In the genomic region with DNA sequence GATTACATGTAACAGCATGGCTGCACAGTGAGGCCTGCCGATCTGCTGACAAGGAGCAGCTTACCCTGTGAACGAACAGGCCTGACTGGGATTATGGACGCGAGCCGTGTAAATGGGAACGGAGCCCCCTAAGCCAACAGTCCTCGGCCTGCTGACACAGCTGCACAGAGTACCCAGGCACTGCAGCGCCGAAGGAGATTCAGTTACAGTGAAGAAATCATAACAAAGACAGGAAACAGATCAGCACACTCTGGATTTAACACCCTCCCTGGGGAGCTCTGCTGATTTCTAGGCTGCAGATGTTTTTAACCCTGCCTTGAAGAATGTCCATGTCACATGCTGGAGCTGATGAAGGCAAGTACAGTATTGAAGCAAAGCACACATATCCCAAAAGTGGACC, we compare ENCODE assay signal across 1 cellular context.
TF ChIP-seq lines count a peak whose summit lies in the region.

No MANE protein-coding gene starts in this region.

TF ChIP-seq in HEK293, 187 proteins besides CTCF, POLR2A, EP300 and RAD21 (continued from another document and continues in another):
- TF ChIP-seq ZFP69B (tag by site-specific recombination; IDR thresholded peaks at IDR 0.05) (no peak), MZF1 (tag by site-specific recombination; IDR thresholded peaks at IDR 0.05; ENCODE audit: borderline replicate concordance) (peak; percentile 50; the same call in 1 of the 2 replicates), ZNF292 (tag by site-specific recombination; IDR thresholded peaks at IDR 0.05; ENCODE audit: borderline replicate concordance, low read depth) (no peak), ZNF571 (tag by site-specific recombination; IDR thresholded peaks at IDR 0.05) (no peak), ZNF274 (IDR thresholded peaks at IDR 0.05; ENCODE audit: low read length) (no peak), ZNF274 (tag by site-specific recombination; IDR thresholded peaks at IDR 0.05; ENCODE audit: borderline replicate concordance) (no peak), ZNF404 (tag by site-specific recombination; IDR thresholded peaks at IDR 0.05) (no peak), GLI2 (tag by site-specific recombination; IDR thresholded peaks at IDR 0.05; ENCODE audit: borderline replicate concordance, low read depth) (no peak), ZNF394 (tag by site-specific recombination; IDR thresholded peaks at IDR 0.05; ENCODE audit: borderline replicate concordance) (peak; percentile 34; the same call in 1 of the 2 replicates), KLF1 (tag by site-specific recombination; IDR thresholded peaks at IDR 0.05) (no peak), KLF8 (tag by site-specific recombination; IDR thresholded peaks at IDR 0.05) (no peak), ZNF549 (tag by site-specific recombination; IDR thresholded peaks at IDR 0.05) (no peak), ZBTB17 (tag by site-specific recombination; IDR thresholded peaks at IDR 0.05) (peak; percentile 83), ZNF214 (tag by site-specific recombination; IDR thresholded peaks at IDR 0.05; ENCODE audit: borderline replicate concordance) (no peak), ZNF501 (tag by site-specific recombination; IDR thresholded peaks at IDR 0.05) (no peak), ZNF621 (tag by site-specific recombination; IDR thresholded peaks at IDR 0.05) (no peak), ZNF157 (tag by site-specific recombination; IDR thresholded peaks at IDR 0.05) (no peak), ZBTB21 (tag by site-specific recombination; IDR thresholded peaks at IDR 0.05) (no peak), KLF9 (tag by site-specific recombination; IDR thresholded peaks at IDR 0.05; ENCODE audit: low read depth) (no peak), ZNF311 (tag by site-specific recombination; IDR thresholded peaks at IDR 0.05; ENCODE audit: borderline replicate concordance) (no peak), GLIS2 (tag by site-specific recombination; IDR thresholded peaks at IDR 0.05) (no peak), ZNF391 (tag by site-specific recombination; IDR thresholded peaks at IDR 0.05; ENCODE audit: borderline replicate concordance, low read depth) (no peak), SCRT1 (tag by site-specific recombination; IDR thresholded peaks at IDR 0.05; ENCODE audit: borderline replicate concordance) (no peak), ZNF19 (tag by site-specific recombination; IDR thresholded peaks at IDR 0.05; ENCODE audit: low read depth) (no peak), ZNF341 (tag by site-specific recombination; IDR thresholded peaks at IDR 0.05; ENCODE audit: low read depth) (no peak), ZNF654 (tag by site-specific recombination; IDR thresholded peaks at IDR 0.05; ENCODE audit: low read depth) (no peak), ZNF626 (tag by site-specific recombination; IDR thresholded peaks at IDR 0.05) (no peak), ZEB2 (tag by site-specific recombination; IDR thresholded peaks at IDR 0.05) (no peak), ZNF132 (tag by site-specific recombination; IDR thresholded peaks at IDR 0.05; ENCODE audit: borderline replicate concordance) (no peak), ZNF37A (tag by site-specific recombination; IDR thresholded peaks at IDR 0.05) (no peak), ZNF624 (tag by site-specific recombination; IDR thresholded peaks at IDR 0.05) (no peak), OSR2 (tag by site-specific recombination; IDR thresholded peaks at IDR 0.05) (peak; percentile 39; the same call in 1 of the 2 replicates), ZNF426 (tag by site-specific recombination; IDR thresholded peaks at IDR 0.05) (no peak), ZBTB8A (tag by site-specific recombination; IDR thresholded peaks at IDR 0.05) (no peak), ZNF585B (tag by site-specific recombination; IDR thresholded peaks at IDR 0.05) (no peak), ZNF548 (tag by site-specific recombination; IDR thresholded peaks at IDR 0.05) (no peak), ZNF473 (tag by site-specific recombination; IDR thresholded peaks at IDR 0.05) (no peak), ZNF529 (tag by site-specific recombination; IDR thresholded peaks at IDR 0.05; ENCODE audit: insufficient replicate concordance) (no peak), OVOL3 (tag by site-specific recombination; IDR thresholded peaks at IDR 0.05) (peak; percentile 22; the same call in 1 of the 2 replicates), BCL11A (tag by site-specific recombination; IDR thresholded peaks at IDR 0.05; ENCODE audit: low read depth) (no peak), ZNF324 (tag by site-specific recombination; IDR thresholded peaks at IDR 0.05) (no peak), ZNF133 (tag by site-specific recombination; IDR thresholded peaks at IDR 0.05) (no peak), ZNF248 (tag by site-specific recombination; IDR thresholded peaks at IDR 0.05) (no peak), ZNF23 (tag by site-specific recombination; IDR thresholded peaks at IDR 0.05; ENCODE audit: borderline replicate concordance) (no peak), SP7 (tag by site-specific recombination; IDR thresholded peaks at IDR 0.05) (no peak), ZNF112 (tag by site-specific recombination; IDR thresholded peaks at IDR 0.05) (no peak), ZNF114 (tag by site-specific recombination; IDR thresholded peaks at IDR 0.05) (no peak), GFI1B (tag by site-specific recombination; IDR thresholded peaks at IDR 0.05) (peak; percentile 64; the same call in 1 of the 2 replicates), ZNF558 (tag by site-specific recombination; IDR thresholded peaks at IDR 0.05) (peak; percentile 13; the same call in 1 of the 2 replicates)
- TF ChIP-seq, protein P1, sequence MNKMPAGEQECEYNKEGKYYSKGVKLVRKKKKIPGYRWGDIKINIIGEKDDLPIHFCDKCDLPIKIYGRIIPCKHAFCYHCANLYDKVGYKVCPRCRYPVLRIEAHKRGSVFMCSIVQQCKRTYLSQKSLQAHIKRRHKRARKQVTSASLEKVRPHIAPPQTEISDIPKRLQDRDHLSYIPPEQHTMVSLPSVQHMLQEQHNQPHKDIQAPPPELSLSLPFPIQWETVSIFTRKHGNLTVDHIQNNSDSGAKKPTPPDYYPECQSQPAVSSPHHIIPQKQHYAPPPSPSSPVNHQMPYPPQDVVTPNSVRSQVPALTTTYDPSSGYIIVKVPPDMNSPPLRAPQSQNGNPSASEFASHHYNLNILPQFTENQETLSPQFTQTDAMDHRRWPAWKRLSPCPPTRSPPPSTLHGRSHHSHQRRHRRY (tag by site-specific recombination; IDR thresholded peaks at IDR 0.05) = no peak
- TF ChIP-seq, protein P2, sequence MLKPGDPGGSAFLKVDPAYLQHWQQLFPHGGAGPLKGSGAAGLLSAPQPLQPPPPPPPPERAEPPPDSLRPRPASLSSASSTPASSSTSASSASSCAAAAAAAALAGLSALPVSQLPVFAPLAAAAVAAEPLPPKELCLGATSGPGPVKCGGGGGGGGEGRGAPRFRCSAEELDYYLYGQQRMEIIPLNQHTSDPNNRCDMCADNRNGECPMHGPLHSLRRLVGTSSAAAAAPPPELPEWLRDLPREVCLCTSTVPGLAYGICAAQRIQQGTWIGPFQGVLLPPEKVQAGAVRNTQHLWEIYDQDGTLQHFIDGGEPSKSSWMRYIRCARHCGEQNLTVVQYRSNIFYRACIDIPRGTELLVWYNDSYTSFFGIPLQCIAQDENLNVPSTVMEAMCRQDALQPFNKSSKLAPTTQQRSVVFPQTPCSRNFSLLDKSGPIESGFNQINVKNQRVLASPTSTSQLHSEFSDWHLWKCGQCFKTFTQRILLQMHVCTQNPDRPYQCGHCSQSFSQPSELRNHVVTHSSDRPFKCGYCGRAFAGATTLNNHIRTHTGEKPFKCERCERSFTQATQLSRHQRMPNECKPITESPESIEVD (tag by site-specific recombination; IDR thresholded peaks at IDR 0.05) = peak; percentile 30; the same call in 1 of the 2 replicates
- TF ChIP-seq, protein P3, sequence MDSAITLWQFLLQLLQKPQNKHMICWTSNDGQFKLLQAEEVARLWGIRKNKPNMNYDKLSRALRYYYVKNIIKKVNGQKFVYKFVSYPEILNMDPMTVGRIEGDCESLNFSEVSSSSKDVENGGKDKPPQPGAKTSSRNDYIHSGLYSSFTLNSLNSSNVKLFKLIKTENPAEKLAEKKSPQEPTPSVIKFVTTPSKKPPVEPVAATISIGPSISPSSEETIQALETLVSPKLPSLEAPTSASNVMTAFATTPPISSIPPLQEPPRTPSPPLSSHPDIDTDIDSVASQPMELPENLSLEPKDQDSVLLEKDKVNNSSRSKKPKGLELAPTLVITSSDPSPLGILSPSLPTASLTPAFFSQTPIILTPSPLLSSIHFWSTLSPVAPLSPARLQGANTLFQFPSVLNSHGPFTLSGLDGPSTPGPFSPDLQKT (IDR thresholded peaks at IDR 0.05; ENCODE audit: borderline replicate concordance, low read depth, low read length) = no peak
- TF ChIP-seq, protein P4, sequence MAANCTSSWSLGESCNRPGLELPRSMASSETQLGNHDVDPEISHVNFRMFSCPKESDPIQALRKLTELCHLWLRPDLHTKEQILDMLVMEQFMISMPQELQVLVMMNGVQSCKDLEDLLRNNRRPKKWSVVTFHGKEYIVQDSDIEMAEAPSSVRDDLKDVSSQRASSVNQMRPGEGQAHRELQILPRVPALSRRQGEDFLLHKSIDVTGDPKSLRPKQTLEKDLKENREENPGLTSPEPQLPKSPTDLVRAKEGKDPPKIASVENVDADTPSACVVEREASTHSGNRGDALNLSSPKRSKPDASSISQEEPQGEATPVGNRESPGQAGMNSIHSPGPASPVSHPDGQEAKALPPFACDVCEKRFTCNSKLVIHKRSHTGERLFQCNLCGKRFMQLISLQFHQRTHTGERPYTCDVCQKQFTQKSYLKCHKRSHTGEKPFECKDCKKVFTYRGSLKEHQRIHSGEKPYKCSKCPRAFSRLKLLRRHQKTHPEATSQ (tag by site-specific recombination; IDR thresholded peaks at IDR 0.05) = no peak
- TF ChIP-seq, protein P5, sequence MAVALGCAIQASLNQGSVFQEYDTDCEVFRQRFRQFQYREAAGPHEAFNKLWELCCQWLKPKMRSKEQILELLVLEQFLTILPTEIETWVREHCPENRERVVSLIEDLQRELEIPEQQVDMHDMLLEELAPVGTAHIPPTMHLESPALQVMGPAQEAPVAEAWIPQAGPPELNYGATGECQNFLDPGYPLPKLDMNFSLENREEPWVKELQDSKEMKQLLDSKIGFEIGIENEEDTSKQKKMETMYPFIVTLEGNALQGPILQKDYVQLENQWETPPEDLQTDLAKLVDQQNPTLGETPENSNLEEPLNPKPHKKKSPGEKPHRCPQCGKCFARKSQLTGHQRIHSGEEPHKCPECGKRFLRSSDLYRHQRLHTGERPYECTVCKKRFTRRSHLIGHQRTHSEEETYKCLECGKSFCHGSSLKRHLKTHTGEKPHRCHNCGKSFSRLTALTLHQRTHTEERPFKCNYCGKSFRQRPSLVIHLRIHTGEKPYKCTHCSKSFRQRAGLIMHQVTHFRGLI (tag by site-specific recombination; IDR thresholded peaks at IDR 0.05) = no peak
- TF ChIP-seq, protein P6, sequence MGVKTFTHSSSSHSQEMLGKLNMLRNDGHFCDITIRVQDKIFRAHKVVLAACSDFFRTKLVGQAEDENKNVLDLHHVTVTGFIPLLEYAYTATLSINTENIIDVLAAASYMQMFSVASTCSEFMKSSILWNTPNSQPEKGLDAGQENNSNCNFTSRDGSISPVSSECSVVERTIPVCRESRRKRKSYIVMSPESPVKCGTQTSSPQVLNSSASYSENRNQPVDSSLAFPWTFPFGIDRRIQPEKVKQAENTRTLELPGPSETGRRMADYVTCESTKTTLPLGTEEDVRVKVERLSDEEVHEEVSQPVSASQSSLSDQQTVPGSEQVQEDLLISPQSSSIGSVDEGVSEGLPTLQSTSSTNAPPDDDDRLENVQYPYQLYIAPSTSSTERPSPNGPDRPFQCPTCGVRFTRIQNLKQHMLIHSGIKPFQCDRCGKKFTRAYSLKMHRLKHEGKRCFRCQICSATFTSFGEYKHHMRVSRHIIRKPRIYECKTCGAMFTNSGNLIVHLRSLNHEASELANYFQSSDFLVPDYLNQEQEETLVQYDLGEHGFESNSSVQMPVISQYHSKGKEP (tag by site-specific recombination; IDR thresholded peaks at IDR 0.05) = peak; percentile 41; the same call in 1 of the 2 replicates
- TF ChIP-seq, protein P7, sequence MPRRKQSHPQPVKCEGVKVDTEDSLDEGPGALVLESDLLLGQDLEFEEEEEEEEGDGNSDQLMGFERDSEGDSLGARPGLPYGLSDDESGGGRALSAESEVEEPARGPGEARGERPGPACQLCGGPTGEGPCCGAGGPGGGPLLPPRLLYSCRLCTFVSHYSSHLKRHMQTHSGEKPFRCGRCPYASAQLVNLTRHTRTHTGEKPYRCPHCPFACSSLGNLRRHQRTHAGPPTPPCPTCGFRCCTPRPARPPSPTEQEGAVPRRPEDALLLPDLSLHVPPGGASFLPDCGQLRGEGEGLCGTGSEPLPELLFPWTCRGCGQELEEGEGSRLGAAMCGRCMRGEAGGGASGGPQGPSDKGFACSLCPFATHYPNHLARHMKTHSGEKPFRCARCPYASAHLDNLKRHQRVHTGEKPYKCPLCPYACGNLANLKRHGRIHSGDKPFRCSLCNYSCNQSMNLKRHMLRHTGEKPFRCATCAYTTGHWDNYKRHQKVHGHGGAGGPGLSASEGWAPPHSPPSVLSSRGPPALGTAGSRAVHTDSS (tag by site-specific recombination; IDR thresholded peaks at IDR 0.05) = no peak
- TF ChIP-seq, protein P8, sequence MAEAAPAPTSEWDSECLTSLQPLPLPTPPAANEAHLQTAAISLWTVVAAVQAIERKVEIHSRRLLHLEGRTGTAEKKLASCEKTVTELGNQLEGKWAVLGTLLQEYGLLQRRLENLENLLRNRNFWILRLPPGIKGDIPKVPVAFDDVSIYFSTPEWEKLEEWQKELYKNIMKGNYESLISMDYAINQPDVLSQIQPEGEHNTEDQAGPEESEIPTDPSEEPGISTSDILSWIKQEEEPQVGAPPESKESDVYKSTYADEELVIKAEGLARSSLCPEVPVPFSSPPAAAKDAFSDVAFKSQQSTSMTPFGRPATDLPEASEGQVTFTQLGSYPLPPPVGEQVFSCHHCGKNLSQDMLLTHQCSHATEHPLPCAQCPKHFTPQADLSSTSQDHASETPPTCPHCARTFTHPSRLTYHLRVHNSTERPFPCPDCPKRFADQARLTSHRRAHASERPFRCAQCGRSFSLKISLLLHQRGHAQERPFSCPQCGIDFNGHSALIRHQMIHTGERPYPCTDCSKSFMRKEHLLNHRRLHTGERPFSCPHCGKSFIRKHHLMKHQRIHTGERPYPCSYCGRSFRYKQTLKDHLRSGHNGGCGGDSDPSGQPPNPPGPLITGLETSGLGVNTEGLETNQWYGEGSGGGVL (tag by site-specific recombination; IDR thresholded peaks at IDR 0.05) = no peak
- TF ChIP-seq, protein P9, sequence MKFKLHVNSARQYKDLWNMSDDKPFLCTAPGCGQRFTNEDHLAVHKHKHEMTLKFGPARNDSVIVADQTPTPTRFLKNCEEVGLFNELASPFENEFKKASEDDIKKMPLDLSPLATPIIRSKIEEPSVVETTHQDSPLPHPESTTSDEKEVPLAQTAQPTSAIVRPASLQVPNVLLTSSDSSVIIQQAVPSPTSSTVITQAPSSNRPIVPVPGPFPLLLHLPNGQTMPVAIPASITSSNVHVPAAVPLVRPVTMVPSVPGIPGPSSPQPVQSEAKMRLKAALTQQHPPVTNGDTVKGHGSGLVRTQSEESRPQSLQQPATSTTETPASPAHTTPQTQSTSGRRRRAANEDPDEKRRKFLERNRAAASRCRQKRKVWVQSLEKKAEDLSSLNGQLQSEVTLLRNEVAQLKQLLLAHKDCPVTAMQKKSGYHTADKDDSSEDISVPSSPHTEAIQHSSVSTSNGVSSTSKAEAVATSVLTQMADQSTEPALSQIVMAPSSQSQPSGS (tag by site-specific recombination; IDR thresholded peaks at IDR 0.05; ENCODE audit: low read depth) = no peak
